Comparison of ENCODE assay signal across 8 cellular contexts in the genomic region with DNA sequence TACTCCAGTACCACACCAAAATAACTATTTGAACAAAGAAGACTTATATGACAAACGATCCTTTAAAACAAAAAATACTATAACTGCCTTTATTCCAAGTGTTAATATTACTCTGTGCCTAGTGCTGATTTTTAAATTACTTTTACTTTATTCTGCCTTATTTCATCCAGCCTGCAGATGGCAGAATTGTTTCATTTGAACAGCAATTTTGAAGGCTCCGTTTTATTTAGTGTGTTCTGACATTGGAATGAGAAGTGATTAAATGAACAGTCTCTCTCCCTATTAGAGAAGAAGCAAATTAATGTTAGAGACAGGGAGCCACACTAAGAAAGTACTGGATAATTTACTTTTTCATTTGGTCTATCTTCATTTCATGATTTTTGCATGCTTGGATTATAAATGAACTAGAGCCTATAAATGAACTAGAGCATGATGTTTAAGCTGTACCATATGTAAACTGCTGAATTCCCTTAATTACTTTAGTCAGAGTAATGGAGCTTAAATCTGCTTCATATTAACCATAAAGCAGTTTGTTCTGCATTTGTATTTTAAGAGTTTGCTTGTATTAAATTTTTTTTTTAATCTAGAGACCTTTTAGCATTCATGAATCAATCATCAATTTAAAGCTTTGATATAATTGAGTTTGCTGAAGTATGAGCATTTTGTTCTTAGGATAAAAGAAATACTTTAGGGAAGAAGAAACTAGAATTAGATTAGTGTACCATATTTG. TPM values are rescaled to one million over a fixed set of nuclear protein-coding genes. Genes with fewer than 3 reads are reported as not detected.
DNase-seq lines count a peak whose midpoint lies in the region; FAIRE-seq and TF ChIP-seq lines count a peak whose summit lies in the region.

No MANE protein-coding gene starts in this region.

- POLR2A ChIA-PET in BJ (lab: Charles Lee) = interaction anchor here (0.6 kb wide), 2 partner anchors 411 to 1049 kb away, joined by 3 to 10 read pairs; no protein-coding TSS in a partner anchor

- TF ChIP-seq CTCF in BJ (IDR thresholded peaks at IDR 0.05; ENCODE audit: insufficient read depth, low read depth, low read length) (peak; percentile 64), GM13977 (IDR thresholded peaks at IDR 0.05; ENCODE audit: extremely low read depth, insufficient read depth, missing control alignments) (peak; percentile 72), astrocyte (IDR thresholded peaks at IDR 0.05; ENCODE audit: insufficient read depth, low read depth, low read length) (peak; percentile 79), hepatocyte (IDR thresholded peaks at IDR 0.05; ENCODE audit: poor library complexity) (peak; percentile 77), testis (IDR thresholded peaks at IDR 0.05) (peak; percentile 46 to 75 (median 50))

- H3K9me2 ChIP-seq in hepatocyte (replicated peaks; ENCODE audit: insufficient read depth) = no peaks in the 10 kb centered on the region

- no peak for DNase-seq in BJ (ENCODE audit: low read depth)
- DNase-seq in GM13977 (ENCODE audit: low spot score) = peak; percentile 12
- DNase-seq in NCI-H2227 treated with DMSO at 0.1 percent for 48 hours (lab: John Stamatoyannopoulos, UW) = peak; percentile 51
- peak; percentile 33 for DNase-seq in astrocyte (ENCODE audit: low read depth)
- peak; percentile 51 for DNase-seq in hepatocyte (ENCODE audit: low spot score)
- DNase-seq in testis = no peak
- DNase-seq in activated effector memory CD4-positive, alpha-beta T cell treated with anti-CD3 and anti-CD28 coated beads, Interleukin-2, amount 50 U/mL, for 16 hours = no peak
- no peak for DNase-seq in nucleus accumbens (lab: John Stamatoyannopoulos, UW)

- H3K4me2 ChIP-seq in astrocyte (ENCODE audit: low read length) (peak overlapping the region; percentile 34), hepatocyte (no peak overlapping the region)

- TF ChIP-seq POLR2A in testis (IDR thresholded peaks at IDR 0.05) = no peak

- peaks cover 10% of the 10 kb centered on the region for H3K4me1 Mint-ChIP-seq in astrocyte (ENCODE audit: low read depth, unreplicated experiment)

- H3K27me3 Mint-ChIP-seq in astrocyte (ENCODE audit: low read depth, unreplicated experiment) = no peaks in the 10 kb centered on the region

- H2AFZ ChIP-seq in astrocyte (ENCODE audit: low read depth, low read length) (no peak overlapping the region), hepatocyte (no peak overlapping the region)

- H3K4me3 ChIP-seq in BJ (ENCODE audit: low read depth, low read length) (no peak overlapping the region), astrocyte (ENCODE audit: insufficient read depth, low read depth, low read length) (no peak overlapping the region), hepatocyte (no peak overlapping the region), testis (no peak overlapping the region)

- CTCF ChIA-PET in BJ (lab: Yijun Ruan, JAX) = interaction anchor here (0.6 to 6.1 kb wide), 25 partner anchors 9 to 1205 kb away, joined by 3 to 57 read pairs (median 3); a partner anchor contains a TSS

- in situ Hi-C loops in GM13977 (cut with MboI; ENCODE audit: low pct_unique_long_range_greater_than_20kb, low sequenced_read_pairs, unreplicated experiment) = loop anchor here (10.0 kb wide), 1 partner anchor 459 kb away; no protein-coding TSS in a partner anchor

- 8% methylated on average over 2 of the region's 2 CpGs for WGBS in hepatocyte (ENCODE audit: low lambda C conversion rate, missing lambda C conversion rate)
- WGBS in testis, 2 donors = 24 to 26% methylated on average over 2 of the region's 2 CpGs

- intact Hi-C loops in testis (cut with DNase I; ENCODE audit: low total_unique reads) = loop anchor here (10.0 kb wide), 2 partner anchors 469 to 559 kb away; no protein-coding TSS in a partner anchor

- no peaks in the 10 kb centered on the region for H3K9me3 Mint-ChIP-seq in astrocyte (ENCODE audit: unreplicated experiment)

- H3K36me3 ChIP-seq in BJ (ENCODE audit: control insufficient read depth, insufficient read depth, low read length) (no peaks in the 10 kb centered on the region), astrocyte (ENCODE audit: insufficient read depth, low read length) (peaks cover 4% of the 10 kb centered on the region), hepatocyte (replicated peaks; ENCODE audit: insufficient read depth, low read depth) (no peaks in the 10 kb centered on the region), testis (ENCODE audit: low read depth, missing control alignments) (no peaks in the 10 kb centered on the region)

- no peaks in the 10 kb centered on the region for H3K27me3 ChIP-seq in BJ (ENCODE audit: control insufficient read depth, insufficient read depth, low read length)
- H3K27me3 ChIP-seq in astrocyte (ENCODE audit: insufficient read depth, low read length) = no peaks in the 10 kb centered on the region
- no peaks in the 10 kb centered on the region for H3K27me3 ChIP-seq in hepatocyte
- no peaks in the 10 kb centered on the region for H3K27me3 ChIP-seq in testis

- H3K79me2 ChIP-seq in astrocyte (ENCODE audit: insufficient read depth, low read length) = peaks cover 92% of the 10 kb centered on the region
- H3K79me2 ChIP-seq in hepatocyte = peaks cover 94% of the 10 kb centered on the region

- no peaks in the 10 kb centered on the region for H3K36me3 Mint-ChIP-seq in astrocyte (ENCODE audit: low read depth, unreplicated experiment)

- H4K20me1 ChIP-seq in astrocyte (ENCODE audit: insufficient read depth, low read length) (peaks cover 35% of the 10 kb centered on the region), hepatocyte (ENCODE audit: insufficient read depth, poor library complexity, severe bottlenecking) (peaks cover 23% of the 10 kb centered on the region)

- H3K9me3 ChIP-seq in astrocyte (ENCODE audit: insufficient read depth, low read depth, low read length) (no peaks in the 10 kb centered on the region), hepatocyte (ENCODE audit: low read depth) (no peaks in the 10 kb centered on the region), testis (no peaks in the 10 kb centered on the region)

- H3K4me1 ChIP-seq in astrocyte (ENCODE audit: insufficient read depth, low read length) = peaks cover 9% of the 10 kb centered on the region
- H3K4me1 ChIP-seq in hepatocyte (ENCODE audit: insufficient read depth) = peaks cover 32% of the 10 kb centered on the region
- H3K4me1 ChIP-seq in testis = no peaks in the 10 kb centered on the region

- H3K9ac ChIP-seq in astrocyte (ENCODE audit: low read length) = peak overlapping the region; percentile 32

- FAIRE-seq in astrocyte (lab: Jason Lieb, UNC) = no peak

- no peak overlapping the region for H3K27ac Mint-ChIP-seq in astrocyte (ENCODE audit: unreplicated experiment)

- no peak overlapping the region for H3K27ac ChIP-seq in astrocyte (ENCODE audit: low read depth, low read length)
- H3K27ac ChIP-seq in hepatocyte = no peak overlapping the region
- no peak overlapping the region for H3K27ac ChIP-seq in testis

- no peak overlapping the region for H3K4me3 Mint-ChIP-seq in astrocyte (ENCODE audit: unreplicated experiment)

RNA-seq across cellular contexts. Expression of a gene that starts 9.8 kb away (rescaled TPM):
- 21.7 and 29.7 TPM in 2 replicates for polyA plus RNA-seq in BJ (2011; rRNA removed)
- polyA minus RNA-seq in BJ (2011; rRNA and poly(A)+ RNA removed) = 14.9 and 21.6 TPM in 2 replicates
- 41.9 and 44.0 TPM in 2 replicates for total RNA-seq in astrocyte
- 44.8 TPM in 2 replicates for total RNA-seq in hepatocyte
- 46.8 and 51.6 TPM in 2 replicates for polyA plus RNA-seq in hepatocyte
- total RNA-seq in testis = 10 to 100 TPM; 53.5 to 54.2 TPM
- polyA plus RNA-seq in testis (ENCODE audit: insufficient read depth, low read depth, low replicate concordance) = 47.9 TPM

RNA-seq across cellular contexts. Expression of a gene that starts 10.1 kb away (rescaled TPM):
- polyA plus RNA-seq in BJ (2011; rRNA removed) = 10.0 and 18.2 TPM in 2 replicates
- 2.6 TPM in 2 replicates for polyA minus RNA-seq in BJ (2011; rRNA and poly(A)+ RNA removed)
- 13.9 and 14.1 TPM in 2 replicates for total RNA-seq in astrocyte
- total RNA-seq in hepatocyte = 26.8 and 30.6 TPM in 2 replicates
- polyA plus RNA-seq in hepatocyte = 21.5 and 25.9 TPM in 2 replicates
- total RNA-seq in testis = 10 to 100 TPM; 20.2 to 28.9 TPM
- polyA plus RNA-seq in testis (ENCODE audit: insufficient read depth, low read depth, low replicate concordance) = 27.7 TPM

Comparison
In these comparisons a context has a peak if more than half of its experiments do, and no peak if none do; other contexts are left out.
1. DNase-seq: peak in GM13977 (single experiment), NCI-H2227 treated with DMSO at 0.1 percent for 48 hours (single experiment), astrocyte (single experiment) and hepatocyte (single experiment); none in BJ (single experiment), testis (single experiment), activated effector memory CD4-positive, alpha-beta T cell treated with anti-CD3 and anti-CD28 coated beads, Interleukin-2, amount 50 U/mL, for 16 hours (single experiment) and nucleus accumbens (0 of 56).
2. Peak in every context shown above with its lines, with median percentiles within 50 percentile points of each other: CTCF ChIP-seq.